In the genomic region with DNA sequence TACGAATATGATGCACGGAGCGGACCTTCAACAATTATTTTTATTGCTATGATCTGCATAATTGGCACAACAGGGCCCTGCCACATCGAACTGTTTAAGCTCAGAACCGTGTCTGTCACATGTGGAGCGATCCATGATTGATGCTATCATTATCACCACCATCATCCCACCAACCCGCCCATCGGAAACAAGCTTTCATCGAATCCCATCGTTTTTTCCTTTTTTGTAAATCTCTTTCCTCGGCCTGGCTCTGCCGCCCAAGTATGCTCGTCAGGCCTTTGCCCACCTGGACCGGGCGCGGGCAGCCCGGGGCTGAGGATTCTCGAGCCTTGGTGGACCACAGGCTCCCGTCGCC, we compare ENCODE assay signal across 8 cellular contexts. TPM values are rescaled to one million over a fixed set of nuclear protein-coding genes. Genes with fewer than 3 reads are reported as not detected.
DNase-seq lines count a peak whose midpoint lies in the region; ATAC-seq and TF ChIP-seq lines count a peak whose summit lies in the region.

No MANE protein-coding gene starts in this region.

- H3K27ac ChIP-seq in RWPE1 (peak overlapping the region; percentile 88), gastroesophageal sphincter (peak overlapping the region in 3 of 4 donors; percentile 15 to 45 (median 22)), stomach (peak overlapping the region in 3 of 5 donors; percentile 42 to 88 (median 80))

- H3K27me3 Mint-ChIP-seq in T-helper 1 cell treated with Interleukin-12 subunit alpha and Interleukin-12 subunit beta and Interleukin-4 antibody, amounts not matched to agents 30 μg/mL and 1 μg/mL, for 36 hours (ENCODE audit: low read depth) = no peaks in the 10 kb centered on the region

- TF ChIP-seq POLR2A in gastroesophageal sphincter (IDR thresholded peaks at IDR 0.05) = no peak
- TF ChIP-seq POLR2A in stomach (IDR thresholded peaks at IDR 0.05) = no peak

- H3K27me3 ChIP-seq in gastroesophageal sphincter = no peaks in the 10 kb centered on the region
- H3K27me3 ChIP-seq in stomach = no peaks in the 10 kb centered on the region

- POLR2A ChIA-PET in RWPE1 (lab: Yijun Ruan, JAX; ENCODE audit: low non-redundant PET) = interaction anchor here (0.6 kb wide), 1 partner anchor 16 kb away, joined by 3 read pairs; no protein-coding TSS in a partner anchor

- TF ChIP-seq EP300 in gastroesophageal sphincter (IDR thresholded peaks at IDR 0.05) (no peak), stomach (IDR thresholded peaks at IDR 0.05) (no peak)

- WGBS in gastroesophageal sphincter (ENCODE audit: low coverage in 1 of 2), 2 donors = 20 to 23% methylated on average over 10 to 12 of the region's 20 CpGs
- WGBS in stomach, 5 donors = 11 to 14% (median 12%) methylated on average over 18 to 20 of the region's 20 CpGs

- DNase-seq in T-helper 1 cell (no peak), RWPE1 (ENCODE audit: low spot score) (no peak), stomach (no peak), NCI-H526 treated with DMSO at 0.1 percent for 48 hours (lab: John Stamatoyannopoulos, UW) (no peak), midbrain (lab: John Stamatoyannopoulos, UW) (no peak)

- peaks cover 7% of the 10 kb centered on the region for H3K4me1 Mint-ChIP-seq in T-helper 1 cell treated with Interleukin-12 subunit alpha and Interleukin-12 subunit beta and Interleukin-4 antibody, amounts not matched to agents 30 μg/mL and 1 μg/mL, for 36 hours (ENCODE audit: low read depth)

- TF ChIP-seq CTCF in RWPE1 (conservative IDR thresholded peaks at IDR 0.05; ENCODE audit: low read depth) (no peak), gastroesophageal sphincter (IDR thresholded peaks at IDR 0.05) (no peak), stomach (IDR thresholded peaks at IDR 0.05) (no peak)

- H3K4me1 ChIP-seq in gastroesophageal sphincter (peaks cover 0 to 27% (median 13%) of the 10 kb centered on the region in 3 donors), stomach (peaks cover 11 to 24% (median 20%) of the 10 kb centered on the region in 4 donors)

- no peaks in the 10 kb centered on the region for H3K9me3 Mint-ChIP-seq in T-helper 1 cell treated with Interleukin-12 subunit alpha and Interleukin-12 subunit beta and Interleukin-4 antibody, amounts not matched to agents 30 μg/mL and 1 μg/mL, for 36 hours

- H3K36me3 Mint-ChIP-seq in T-helper 1 cell treated with Interleukin-12 subunit alpha and Interleukin-12 subunit beta and Interleukin-4 antibody, amounts not matched to agents 30 μg/mL and 1 μg/mL, for 36 hours (ENCODE audit: low read depth) = peaks cover 3% of the 10 kb centered on the region

- H3K4me3 Mint-ChIP-seq in T-helper 1 cell treated with Interleukin-12 subunit alpha and Interleukin-12 subunit beta and Interleukin-4 antibody, amounts not matched to agents 30 μg/mL and 1 μg/mL, for 36 hours = peak overlapping the region; percentile 90

- ATAC-seq in gastroesophageal sphincter (no peak), GM21825 (IDR thresholded peaks at IDR 0.05; ENCODE audit: unreplicated experiment) (no peak)

- H3K27ac Mint-ChIP-seq in T-helper 1 cell treated with Interleukin-12 subunit alpha and Interleukin-12 subunit beta and Interleukin-4 antibody, amounts not matched to agents 30 μg/mL and 1 μg/mL, for 36 hours = peak overlapping the region; percentile 88

- H3K36me3 ChIP-seq in gastroesophageal sphincter (peaks cover 0 to 28% of the 10 kb centered on the region in 2 donors), stomach (peaks cover 16 to 27% (median 26%) of the 10 kb centered on the region in 4 donors)

- intact Hi-C loops in stomach (cut with DNase I; ENCODE audit: low total_unique reads) = no loop called here

- CTCF ChIA-PET in RWPE1 (lab: Yijun Ruan, JAX) = no interaction called here

- H3K9me3 ChIP-seq in gastroesophageal sphincter = no peaks in the 10 kb centered on the region
- no peaks in the 10 kb centered on the region for H3K9me3 ChIP-seq in stomach

- H3K4me3 ChIP-seq in gastroesophageal sphincter = peak overlapping the region; percentile 19 to 95
- H3K4me3 ChIP-seq in stomach = peak overlapping the region; percentile 70 to 97 (median 92)

RNA-seq across cellular contexts. Expression of gene DCAF15, which starts 0.5 kb away (rescaled TPM):
- total RNA-seq in gastroesophageal sphincter = 10 to 100 TPM in 2 of 4 donors, 1 to 10 TPM in 2; 5.3 to 20.8 (median 14.5) TPM
- total RNA-seq in stomach = 10 to 100 TPM in 2 of 5 donors, 1 to 10 TPM in 3; 7.1 to 37.3 (median 9.8) TPM
- 10 to 100 TPM; 21.2 to 32.9 (median 31.3) TPM for polyA plus RNA-seq in stomach

RNA-seq across cellular contexts. Expression of gene PODNL1, which starts 13.6 kb away (rescaled TPM):
- total RNA-seq in gastroesophageal sphincter (under 1 TPM in 2 of 4 donors, not detected in 2; 0.62 to 0.67 TPM), stomach (not detected)
- polyA plus RNA-seq in stomach = 1 to 10 TPM in 2 of 3 donors, under 1 TPM in 1; 0.92 to 3.4 (median 1.3) TPM

RNA-seq across cellular contexts. Expression of gene CC2D1A, which starts 45.8 kb away (rescaled TPM):
- total RNA-seq in gastroesophageal sphincter = 10 to 100 TPM; 15.6 to 36.8 (median 22.4) TPM
- total RNA-seq in stomach = 100 to 1,000 TPM in 1 of 5 donors, 10 to 100 TPM in 4; 24.8 to 381 (median 49.6) TPM
- polyA plus RNA-seq in stomach = 10 to 100 TPM; 28.0 to 38.8 (median 38.2) TPM

RNA-seq across cellular contexts. Expression of gene BRME1, which starts 45.9 kb away (rescaled TPM):
- 1 to 10 TPM in 3 of 4 donors, not detected in 1; 1.9 to 2.4 (median 2.2) TPM for total RNA-seq in gastroesophageal sphincter
- total RNA-seq in stomach = 10 to 100 TPM in 1 of 5 donors, 1 to 10 TPM in 2, under 1 TPM in 1, not detected in 1; 0.87 to 14.3 (median 1.8) TPM
- 1 to 10 TPM; 1.7 to 5.8 (median 3.7) TPM for polyA plus RNA-seq in stomach

RNA-seq across cellular contexts. Expression of gene RFX1, which starts 54.3 kb away (rescaled TPM):
- total RNA-seq in gastroesophageal sphincter (1 to 10 TPM; 2.0 to 5.9 (median 3.9) TPM), stomach (10 to 100 TPM in 1 of 5 donors, 1 to 10 TPM in 3, under 1 TPM in 1; 0.58 to 27.2 (median 2.6) TPM)
- 1 to 10 TPM; 3.1 to 6.0 (median 3.6) TPM for polyA plus RNA-seq in stomach

Comparison
In these comparisons a context has a peak if more than half of its experiments do, and no peak if none do; other contexts are left out.
1. H3K27ac ChIP-seq: peak in every context shown above with its lines; median percentile 88 in RWPE1; 80 in stomach; 22 in gastroesophageal sphincter.